ENCODE assay signal across 3 cellular contexts in genomic region chr5:50419656-50420055, GRCh38. TPM values are rescaled to one million over a fixed set of nuclear protein-coding genes. Genes with fewer than 3 reads are reported as not detected.
"Had no signal": no experiment of that assay in that cellular context is flagged by ENCODE, and none has a peak within 500 bp of the region (broad histone marks: within the 10 kb centered on the region; RNA-seq: fewer than 3 reads in every experiment).

No MANE protein-coding gene starts in this region.

RNA-seq across cellular contexts. Expression of gene EMB, which starts 21.4 kb away (rescaled TPM):
- total RNA-seq: HepG2, HT-29, SJSA1 had no signal
